17 cellular contexts compared by ENCODE assay signal in genomic region chr4:107838138-107838618, GRCh38. TPM values are rescaled to one million over a fixed set of nuclear protein-coding genes. Genes with fewer than 3 reads are reported as not detected.
DNase-seq lines count a peak whose midpoint lies in the region; ATAC-seq and TF ChIP-seq lines count a peak whose summit lies in the region.
"Had no signal": no experiment of that assay in that cellular context is flagged by ENCODE, and none has a peak within 500 bp of the region (broad histone marks: within the 10 kb centered on the region; RNA-seq: fewer than 3 reads in every experiment).

No MANE protein-coding gene starts in this region.

- H3K36me3 ChIP-seq in gastrocnemius medialis, result no peaks in the 10 kb centered on the region
- no peaks in the 10 kb centered on the region for H3K36me3 ChIP-seq in HAP-1 (replicated peaks)
- no peaks in the 10 kb centered on the region for H3K36me3 ChIP-seq in mesendoderm (ENCODE audit: control insufficient read depth, insufficient read depth, low read length)
- H3K36me3 ChIP-seq: heart left ventricle, SJSA1 had no signal

- H3K4me3 ChIP-seq in foreskin fibroblast (ENCODE audit: low read depth in 1 of 2, low read length in 2 of 2), result no peak overlapping the region
- no peak overlapping the region for H3K4me3 ChIP-seq in gastrocnemius medialis
- H3K4me3 ChIP-seq in HAP-1, result no peak overlapping the region
- H3K4me3 ChIP-seq in mesendoderm (ENCODE audit: low read length), result no peak overlapping the region
- H3K4me3 ChIP-seq: coronary artery, heart left ventricle, SJSA1 had no signal

- H4K5ac ChIP-seq in mesendoderm (ENCODE audit: low read length), result no peak overlapping the region

- H2BK120ac ChIP-seq in mesendoderm (ENCODE audit: low read depth, low read length), result no peak overlapping the region

- peak; percentile 49 for DNase-seq in HCEC 1CT
- peak; percentile 92 for DNase-seq in SIG-M5 treated with dmso at 0.1 percent for 504 hours (lab: John Stamatoyannopoulos, UW; ENCODE audit: unreplicated experiment)
- peak; percentile 44 to 69 for DNase-seq in foreskin fibroblast
- no peak for DNase-seq in gastrocnemius medialis
- DNase-seq in DMS114 treated with DMSO at 0.1 percent for 48 hours (lab: John Stamatoyannopoulos, UW; ENCODE audit: unreplicated experiment), result no peak
- DNase-seq in HAP-1 (ENCODE audit: low spot score in 2 of 2), result no peak
- no peak for DNase-seq in mesendoderm
- DNase-seq: activated CD8-positive, alpha-beta memory T cell treated with anti-CD3 and anti-CD28 coated beads, Interleukin-2, amount 50 U/mL, for 4 hours; GDM1; heart left ventricle; NCI-H146; stimulated activated naive CD8-positive, alpha-beta T cell treated with anti-CD3 and anti-CD28 coated beads, Interleukin-15, amount 100 ng/mL, for 72 hours had no signal

- no peak overlapping the region for H2BK5ac ChIP-seq in mesendoderm (ENCODE audit: low read length)

- no peaks in the 10 kb centered on the region for H3K79me1 ChIP-seq in mesendoderm (ENCODE audit: low read length)

- no peak overlapping the region for H2BK15ac ChIP-seq in mesendoderm (replicated peaks; ENCODE audit: low read depth)

- H3K4me1 ChIP-seq in gastrocnemius medialis, result no peaks in the 10 kb centered on the region
- H3K4me1 ChIP-seq in HAP-1, result peaks cover 7% of the 10 kb centered on the region; the same call in 1 of the 2 replicates
- no peaks in the 10 kb centered on the region for H3K4me1 ChIP-seq in mesendoderm (ENCODE audit: control insufficient read depth, low read depth, low read length)

- WGBS in mesendoderm (ENCODE audit: extremely low coverage, insufficient coverage, low lambda C conversion rate), result no CpG with 5 or more reads among the region's 2 CpGs

- no peak overlapping the region for H3K4me2 ChIP-seq in mesendoderm (ENCODE audit: low read length)

- H3K79me2 ChIP-seq in mesendoderm (ENCODE audit: control insufficient read depth, insufficient read depth, low read length), result no peaks in the 10 kb centered on the region

- intact Hi-C loops in gastrocnemius medialis (cut with DNase I; ENCODE audit: low total_unique reads), result no loop called here

- in situ Hi-C loops in gastrocnemius medialis (cut with MboI; ENCODE audit: low sequenced_read_pairs in 4 of 4), result no loop called here
- in situ Hi-C loops in HAP-1 (cut with MboI; ENCODE audit: low sequenced_read_pairs), result no loop called here

- H3K4ac ChIP-seq in mesendoderm (ENCODE audit: low read depth, low read length), result no peak overlapping the region

- no peak overlapping the region for H4K8ac ChIP-seq in mesendoderm (ENCODE audit: low read depth, low read length)

- H3K9ac ChIP-seq in mesendoderm (ENCODE audit: low read length), result no peak overlapping the region

- H3K18ac ChIP-seq in mesendoderm (ENCODE audit: low read length), result no peak overlapping the region

- no peaks in the 10 kb centered on the region for H3K27me3 ChIP-seq in gastrocnemius medialis
- H3K27me3 ChIP-seq in HAP-1 (ENCODE audit: low read depth), result no peaks in the 10 kb centered on the region
- H3K27me3 ChIP-seq in mesendoderm (ENCODE audit: insufficient read depth, low read length, poor library complexity), result no peaks in the 10 kb centered on the region
- H3K27me3 ChIP-seq: heart left ventricle, SJSA1 had no signal

- no peak overlapping the region for H3K56ac ChIP-seq in mesendoderm (ENCODE audit: low read length)

- H3K9me3 ChIP-seq in gastrocnemius medialis (no peaks in the 10 kb centered on the region), HAP-1 (no peaks in the 10 kb centered on the region)
- H3K9me3 ChIP-seq: SJSA1 had no signal

- no peak overlapping the region for H2AK5ac ChIP-seq in mesendoderm (ENCODE audit: low read length)

- no peak for TF ChIP-seq POLR2A in gastrocnemius medialis (IDR thresholded peaks at IDR 0.05)

- no peak overlapping the region for H3K27ac ChIP-seq in gastrocnemius medialis
- no peak overlapping the region for H3K27ac ChIP-seq in mesendoderm (ENCODE audit: low read depth, low read length)
- H3K27ac ChIP-seq: C4-2B, SJSA1 had no signal

- ATAC-seq in gastrocnemius medialis, result peak; percentile 36 to 46
- ATAC-seq in HG03520 (IDR thresholded peaks at IDR 0.05; ENCODE audit: unreplicated experiment), result no peak
- ATAC-seq: WTC11 had no signal

- no peak overlapping the region for H3K23ac ChIP-seq in mesendoderm (ENCODE audit: low read length)

- TF ChIP-seq CTCF in foreskin fibroblast (IDR thresholded peaks at IDR 0.05; ENCODE audit: low read depth, low read length) (no peak), gastrocnemius medialis (IDR thresholded peaks at IDR 0.05 in 4 of 5, conservative IDR thresholded peaks at IDR 0.05 in 1 of 5) (no peak)

RNA-seq across cellular contexts. Expression of gene SGMS2, which starts 13.4 kb away (rescaled TPM):
- total RNA-seq in gastrocnemius medialis, result 10 to 100 TPM; 10.2 to 79.1 (median 23.8) TPM
- 0.28 TPM for polyA plus RNA-seq in mesendoderm (2013, experiment 1 of 2)
- 0.24 TPM for polyA plus RNA-seq in mesendoderm (2013, experiment 2 of 2)

Comparison
In these comparisons a context has a peak if more than half of its experiments do, and no peak if none do; other contexts are left out.
1. DNase-seq: peak in HCEC 1CT (single experiment), SIG-M5 treated with dmso at 0.1 percent for 504 hours (single experiment) and foreskin fibroblast (2 of 2); none in gastrocnemius medialis (0 of 2), DMS114 treated with DMSO at 0.1 percent for 48 hours (single experiment), HAP-1 (0 of 2) and mesendoderm (single experiment).